In the genomic region with DNA sequence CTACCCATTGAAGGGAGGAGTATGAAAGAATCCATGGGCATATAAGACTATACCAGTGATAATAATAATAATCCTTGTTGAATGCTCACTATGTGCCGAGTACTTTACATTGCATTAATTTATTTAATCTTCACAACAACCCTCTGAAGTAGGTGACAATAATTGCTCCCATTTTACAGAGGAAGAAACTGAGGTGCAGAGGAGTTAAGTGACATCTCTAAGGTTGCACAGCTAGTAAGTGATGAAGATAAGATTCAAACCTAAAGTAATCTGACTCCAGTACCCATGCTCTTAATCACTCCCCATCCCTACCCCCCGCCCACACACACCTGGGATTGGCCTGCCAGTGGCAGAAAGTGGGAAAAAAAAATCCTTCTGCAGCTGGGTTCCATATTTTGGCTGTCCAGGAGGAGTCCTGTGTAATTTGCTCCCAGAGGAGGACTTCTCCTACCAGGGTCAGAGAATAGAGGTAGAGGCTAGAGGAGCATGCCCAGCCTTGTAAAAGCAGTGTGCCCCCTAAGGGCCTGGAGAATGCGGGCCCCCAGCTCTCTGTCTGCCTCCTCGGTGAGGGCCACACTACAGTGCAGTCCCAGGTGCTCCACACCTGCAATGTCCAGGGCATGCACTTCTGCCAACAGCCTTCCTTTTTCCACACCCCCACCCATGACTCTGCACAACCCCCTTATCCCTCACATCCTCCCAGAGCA, we compare ENCODE assay signal across 15 cellular contexts. TPM values are rescaled to one million over a fixed set of nuclear protein-coding genes. Genes with fewer than 3 reads are reported as not detected.
DNase-seq lines count a peak whose midpoint lies in the region; ATAC-seq, FAIRE-seq and TF ChIP-seq lines count a peak whose summit lies in the region.
"Had no signal": no experiment of that assay in that cellular context is flagged by ENCODE, and none has a peak within 500 bp of the region (broad histone marks: within the 10 kb centered on the region; RNA-seq: fewer than 3 reads in every experiment).

No MANE protein-coding gene starts in this region.

- H3K27ac ChIP-seq in AG04450 (ENCODE audit: low read depth, low read length) (no peak overlapping the region), RWPE1 (no peak overlapping the region), fibroblast of lung (ENCODE audit: insufficient read depth, low read length) (no peak overlapping the region), neural cell (ENCODE audit: low read length) (no peak overlapping the region)

- DNase-seq in AG04450 (ENCODE audit: low read depth, low spot score) (no peak), RWPE1 (ENCODE audit: low spot score) (peak; percentile 44), fibroblast of lung (ENCODE audit: low read depth in 2 of 2) (no peak), RCC 7860 (ENCODE audit: low spot score) (no peak)
- no peak for DNase-seq in activated naive CD4-positive, alpha-beta T cell (lab: John Stamatoyannopoulos, UW)
- DNase-seq: activated CD4-positive, alpha-beta T cell treated with anti-CD3 and anti-CD28 coated beads for 4 hours; AML-193; EL; NCI-H1436 treated with DMSO at 0.1 percent for 48 hours had no signal

- CTCF ChIA-PET in AG04450 (lab: Charles Lee): interaction anchor here (1.5 to 3.5 kb wide), 3 partner anchors 13 to 36 kb away, joined by 4 to 27 read pairs (median 6); no protein-coding TSS in a partner anchor
- CTCF ChIA-PET in RWPE1 (lab: Yijun Ruan, JAX): interaction anchor here (0.6 to 1.1 kb wide), 3 partner anchors 36 to 740 kb away, joined by 3 read pairs; no protein-coding TSS in a partner anchor

- no peaks in the 10 kb centered on the region for H3F3A ChIP-seq in neural cell (ENCODE audit: insufficient read depth, low read length, poor library complexity, severe bottlenecking)

- no peak for TF ChIP-seq EP300 in neural cell (conservative IDR thresholded peaks at IDR 0.05; ENCODE audit: poor library complexity, severe bottlenecking)

- H4K20me1 ChIP-seq in fibroblast of lung (ENCODE audit: control insufficient read depth, extremely low read depth, insufficient read depth, low read length) (no peaks in the 10 kb centered on the region), neural cell (ENCODE audit: insufficient read depth) (no peaks in the 10 kb centered on the region)

- POLR2A ChIA-PET in AG04450 (lab: Yijun Ruan, JAX) (interaction anchor here (1.1 to 1.2 kb wide), 2 partner anchors 30 to 32 kb away, joined by 3 to 5 read pairs; no protein-coding TSS in a partner anchor), RWPE1 (lab: Yijun Ruan, JAX; ENCODE audit: low non-redundant PET) (no interaction called here)

- H3K4me2 ChIP-seq in fibroblast of lung (ENCODE audit: extremely low read depth, insufficient read depth, low read length) (peak overlapping the region; percentile 78), neural cell (ENCODE audit: low read length) (no peak overlapping the region)

- H3K9ac ChIP-seq in fibroblast of lung (ENCODE audit: insufficient read depth, low read length): no peak overlapping the region
- no peak overlapping the region for H3K9ac ChIP-seq in neural cell (ENCODE audit: low read length)

- H2AFZ ChIP-seq in fibroblast of lung (ENCODE audit: low read length): peak overlapping the region; percentile 27
- H2AFZ ChIP-seq in neural cell (ENCODE audit: low read depth, low read length): no peak overlapping the region

- no peak for ATAC-seq in HG02970 (IDR thresholded peaks at IDR 0.05; ENCODE audit: low FRiP score, unreplicated experiment)
- no peak for ATAC-seq in HG03097 (IDR thresholded peaks at IDR 0.05; ENCODE audit: low FRiP score, unreplicated experiment)

- peaks cover 15% of the 10 kb centered on the region for H3K27me3 ChIP-seq in AG04450 (ENCODE audit: control insufficient read depth, insufficient read depth, low read length)
- no peaks in the 10 kb centered on the region for H3K27me3 ChIP-seq in fibroblast of lung (ENCODE audit: control insufficient read depth, insufficient read depth, low read length)
- H3K27me3 ChIP-seq in neural cell (ENCODE audit: insufficient read depth, low read depth, low read length): peaks cover 34% of the 10 kb centered on the region

- TF ChIP-seq RAD21 in neural cell (conservative IDR thresholded peaks at IDR 0.05): no peak

- H3K4me1 ChIP-seq in fibroblast of lung (ENCODE audit: control insufficient read depth, extremely low read depth, insufficient read depth, low read length): peaks cover 21% of the 10 kb centered on the region

- H3K79me2 ChIP-seq in fibroblast of lung (ENCODE audit: control insufficient read depth, insufficient read depth, low read length) (no peaks in the 10 kb centered on the region), neural cell (replicated peaks; ENCODE audit: insufficient read depth, low read length) (no peaks in the 10 kb centered on the region)

- H3K36me3 ChIP-seq in fibroblast of lung (ENCODE audit: control insufficient read depth, insufficient read depth, low read length): no peaks in the 10 kb centered on the region
- no peaks in the 10 kb centered on the region for H3K36me3 ChIP-seq in neural cell (ENCODE audit: insufficient read depth, low read length)

- no peak for FAIRE-seq in RCC 7860 (lab: Jason Lieb, UNC)
- FAIRE-seq: frontal cortex had no signal

- TF ChIP-seq CTCF in AG04450 (IDR thresholded peaks at IDR 0.05; ENCODE audit: low read depth, low read length) (no peak), RWPE1 (conservative IDR thresholded peaks at IDR 0.05; ENCODE audit: low read depth) (no peak), fibroblast of lung (conservative IDR thresholded peaks at IDR 0.05 in 1 of 2, IDR thresholded peaks at IDR 0.05 in 1 of 2; ENCODE audit: low read depth in 1 of 2, low read length in 2 of 2) (no peak), neural cell (IDR thresholded peaks at IDR 0.05; ENCODE audit: poor library complexity, severe bottlenecking) (no peak)

- H3K4me3 ChIP-seq in AG04450 (ENCODE audit: low read depth, low read length): peak overlapping the region; percentile 42
- peak overlapping the region in 2 of 4 experiments; percentile 25 to 55 for H3K4me3 ChIP-seq in fibroblast of lung (replicated peaks in 1 of 4; ENCODE audit: control extremely low read depth in 1 of 4, insufficient read depth in 1 of 4, low read depth in 3 of 4, low read length in 4 of 4)
- peak overlapping the region; percentile 52 for H3K4me3 ChIP-seq in neural cell (ENCODE audit: low read length)
- H3K4me3 ChIP-seq: lung had no signal

- H3K9me3 ChIP-seq in AG04450 (ENCODE audit: control insufficient read depth, insufficient read depth, low read length): no peaks in the 10 kb centered on the region; the same call in 1 of the 2 replicates
- H3K9me3 ChIP-seq in fibroblast of lung (ENCODE audit: control insufficient read depth, insufficient read depth, low read depth, low read length): no peaks in the 10 kb centered on the region
- no peaks in the 10 kb centered on the region for H3K9me3 ChIP-seq in neural cell (ENCODE audit: low read length)

- no peaks in the 10 kb centered on the region for H3K9me2 ChIP-seq in neural cell (ENCODE audit: insufficient read depth, low read length)

TF ChIP-seq in neural cell, 6 proteins besides CTCF, POLR2A, EP300 and RAD21:
- TF ChIP-seq POLR2AphosphoS5 (IDR thresholded peaks at IDR 0.05): no peak
- TF ChIP-seq EZH2 (IDR thresholded peaks at IDR 0.05; ENCODE audit: borderline replicate concordance, insufficient read depth, low read length, poor library complexity, severe bottlenecking): no peak
- TF ChIP-seq MXI1 (conservative IDR thresholded peaks at IDR 0.05; ENCODE audit: poor library complexity, severe bottlenecking): no peak
- no peak for TF ChIP-seq TAF1 (IDR thresholded peaks at IDR 0.05; ENCODE audit: low read depth)
- TF ChIP-seq REST (IDR thresholded peaks at IDR 0.05; ENCODE audit: borderline replicate concordance): no peak
- no peak for TF ChIP-seq SMC3 (conservative IDR thresholded peaks at IDR 0.05; ENCODE audit: poor library complexity)
TF ChIP-seq in neural cell: peak in this region for 0.

RNA-seq across cellular contexts. Expression of gene TMEM53, which starts 57.8 kb away (rescaled TPM):
- polyA plus RNA-seq in AG04450 (2011; rRNA removed) (4.4 and 6.1 TPM in 2 replicates), fibroblast of lung (11.6 and 12.4 TPM in 2 replicates), neural cell (13.4 and 21.4 TPM in 2 replicates)
- 3.6 and 7.8 TPM in 2 replicates for polyA minus RNA-seq in AG04450 (2011; rRNA and poly(A)+ RNA removed)
- 5.6 and 8.1 TPM in 2 replicates for total RNA-seq in fibroblast of lung
- polyA plus RNA-seq in fibroblast of lung (2012): 16.4 and 16.8 TPM in 2 replicates
- polyA minus RNA-seq in fibroblast of lung (ENCODE audit: low replicate concordance) (15.9 and 37.0 TPM in 2 replicates), neural cell (11.6 and 13.9 TPM in 2 replicates)

RNA-seq across cellular contexts. Expression of gene ARMH1, which starts 58.1 kb away (rescaled TPM):
- 2.7 and 3.4 TPM in 2 replicates for polyA plus RNA-seq in AG04450 (2011; rRNA removed)
- 1.0 and 1.7 TPM in 2 replicates for polyA minus RNA-seq in AG04450 (2011; rRNA and poly(A)+ RNA removed)
- total RNA-seq in fibroblast of lung: 2.3 and 6.4 TPM in 2 replicates
- 0.75 and 2.4 TPM in 2 replicates for polyA plus RNA-seq in fibroblast of lung
- polyA plus RNA-seq in fibroblast of lung (2012): 0.27 and 1.0 TPM in 2 replicates
- not detected in 2 replicates for polyA minus RNA-seq in fibroblast of lung (ENCODE audit: low replicate concordance)
- 88.3 and 105 TPM in 2 replicates for polyA plus RNA-seq in neural cell
- 17.2 and 24.8 TPM in 2 replicates for polyA minus RNA-seq in neural cell
- total RNA-seq: HT1080 had no signal

Comparison
In these comparisons a context has a peak if more than half of its experiments do, and no peak if none do; other contexts are left out.
1. RNA of gene ARMH1, which starts 58.1 kb away (polyA plus RNA-seq): 88.3 to 105 TPM in neural cell; 2.7 to 3.4 TPM in AG04450 and 0.27 to 2.4 TPM in fibroblast of lung; every median in the first group is over 10 times any median in the second.